ENCODE assay signal across 8 cellular contexts in genomic region chr2:36403675-36404230, GRCh38. TPM values are rescaled to one million over a fixed set of nuclear protein-coding genes. Genes with fewer than 3 reads are reported as not detected.
DNase-seq lines count a peak whose midpoint lies in the region; ATAC-seq lines count a peak whose summit lies in the region.

No MANE protein-coding gene starts in this region.

- H3K36me3 Mint-ChIP-seq in activated CD8-positive, alpha-beta memory T cell treated with anti-CD3 and anti-CD28 coated beads, Interleukin-2, amount 10 ng/mL, durations not matched to agents 7 days and 5 days: no peaks in the 10 kb centered on the region
- no peaks in the 10 kb centered on the region for H3K36me3 Mint-ChIP-seq in activated naive CD8-positive, alpha-beta T cell treated with anti-CD3 and anti-CD28 coated beads, Interleukin-2, amount 50 U/mL, for 24 hours (ENCODE audit: low read depth)

- no peaks in the 10 kb centered on the region for H3K9me3 Mint-ChIP-seq in activated CD8-positive, alpha-beta memory T cell treated with anti-CD3 and anti-CD28 coated beads, Interleukin-2, amount 10 ng/mL, durations not matched to agents 7 days and 5 days (ENCODE audit: low read depth)
- H3K9me3 Mint-ChIP-seq in activated naive CD8-positive, alpha-beta T cell treated with anti-CD3 and anti-CD28 coated beads, Interleukin-2, amount 50 U/mL, for 24 hours: no peaks in the 10 kb centered on the region

- no peaks in the 10 kb centered on the region for H3K36me3 ChIP-seq in H7 (replicated peaks; ENCODE audit: control insufficient read depth, insufficient read depth, low read length)

- H3K4me3 Mint-ChIP-seq in activated CD8-positive, alpha-beta memory T cell treated with anti-CD3 and anti-CD28 coated beads, Interleukin-2, amount 10 ng/mL, durations not matched to agents 7 days and 5 days: no peak overlapping the region
- no peak overlapping the region for H3K4me3 Mint-ChIP-seq in activated naive CD8-positive, alpha-beta T cell treated with anti-CD3 and anti-CD28 coated beads, Interleukin-2, amount 50 U/mL, for 24 hours

- H3K27me3 ChIP-seq in H7 (ENCODE audit: control insufficient read depth, insufficient read depth, low read length): no peaks in the 10 kb centered on the region

- no peak for DNase-seq in activated CD8-positive, alpha-beta memory T cell treated with anti-CD3 and anti-CD28 coated beads, Interleukin-2, amount 10 ng/mL, durations not matched to agents 7 days and 5 days
- no peak for DNase-seq in activated CD8-positive, alpha-beta memory T cell treated with anti-CD3 and anti-CD28 coated beads for 24 hours
- no peak for DNase-seq in activated naive CD8-positive, alpha-beta T cell treated with anti-CD3 and anti-CD28 coated beads, Interleukin-2, amount 50 U/mL, for 24 hours
- peak; percentile 90 for DNase-seq in renal cortical epithelial cell (ENCODE audit: low read depth)
- no peak for DNase-seq in H7
- no peak for DNase-seq in UCSD-AML1 (lab: John Stamatoyannopoulos, UW; ENCODE audit: unreplicated experiment)

- H3K27me3 Mint-ChIP-seq in activated CD8-positive, alpha-beta memory T cell treated with anti-CD3 and anti-CD28 coated beads, Interleukin-2, amount 10 ng/mL, durations not matched to agents 7 days and 5 days: no peaks in the 10 kb centered on the region
- peaks cover 2% of the 10 kb centered on the region for H3K27me3 Mint-ChIP-seq in activated naive CD8-positive, alpha-beta T cell treated with anti-CD3 and anti-CD28 coated beads, Interleukin-2, amount 50 U/mL, for 24 hours

- no peak overlapping the region for H3K27ac Mint-ChIP-seq in activated CD8-positive, alpha-beta memory T cell treated with anti-CD3 and anti-CD28 coated beads, Interleukin-2, amount 10 ng/mL, durations not matched to agents 7 days and 5 days
- H3K27ac Mint-ChIP-seq in activated naive CD8-positive, alpha-beta T cell treated with anti-CD3 and anti-CD28 coated beads, Interleukin-2, amount 50 U/mL, for 24 hours: no peak overlapping the region

- CTCF ChIA-PET in activated CD8-positive, alpha-beta memory T cell treated with anti-CD3 and anti-CD28 coated beads, Interleukin-2, amount 10 ng/mL, durations not matched to agents 7 days and 5 days (lab: Charles Lee): no interaction called here

- peak; percentile 79 for ATAC-seq in activated CD8-positive, alpha-beta memory T cell treated with anti-CD3 and anti-CD28 coated beads, Interleukin-2, amount 10 ng/mL, durations not matched to agents 7 days and 5 days
- ATAC-seq in HG03354 (IDR thresholded peaks at IDR 0.05; ENCODE audit: poor library complexity, severe bottlenecking, unreplicated experiment) (peak; percentile 82), HG03025 (IDR thresholded peaks at IDR 0.05; ENCODE audit: low FRiP score, unreplicated experiment) (no peak)
- ATAC-seq in activated naive CD8-positive, alpha-beta T cell treated with anti-CD3 and anti-CD28 coated beads, Interleukin-2, amount 50 U/mL, for 24 hours: peak; percentile 96

- H3K4me3 ChIP-seq in H7 (ENCODE audit: insufficient read depth, low read depth, low read length): no peak overlapping the region

- no peaks in the 10 kb centered on the region for H3K4me1 Mint-ChIP-seq in activated CD8-positive, alpha-beta memory T cell treated with anti-CD3 and anti-CD28 coated beads, Interleukin-2, amount 10 ng/mL, durations not matched to agents 7 days and 5 days
- H3K4me1 Mint-ChIP-seq in activated naive CD8-positive, alpha-beta T cell treated with anti-CD3 and anti-CD28 coated beads, Interleukin-2, amount 50 U/mL, for 24 hours: peaks cover 3% of the 10 kb centered on the region

RNA-seq across cellular contexts. Expression of gene CRIM1, which starts 48.2 kb away (rescaled TPM):
- total RNA-seq in activated CD8-positive, alpha-beta memory T cell treated with anti-CD3 and anti-CD28 coated beads, Interleukin-2, amount 10 ng/mL, durations not matched to agents 7 days and 5 days: 10 to 100 TPM; 12.6 to 17.6 TPM
- 299 and 669 TPM in 2 replicates for total RNA-seq in renal cortical epithelial cell
- 19.0 and 21.4 TPM in 2 replicates for total RNA-seq in H7 (2014; rRNA removed; shearing (Covaris generic))

Comparison
In these comparisons a context has a peak if more than half of its experiments do, and no peak if none do; other contexts are left out.
1. RNA of gene CRIM1, which starts 48.2 kb away (total RNA-seq): 299 to 669 TPM in renal cortical epithelial cell; 19.0 to 21.4 TPM in H7 and 12.6 to 17.6 TPM in activated CD8-positive, alpha-beta memory T cell treated with anti-CD3 and anti-CD28 coated beads, Interleukin-2, amount 10 ng/mL, durations not matched to agents 7 days and 5 days; every median in the first group is over 10 times any median in the second.